In the genomic region with DNA sequence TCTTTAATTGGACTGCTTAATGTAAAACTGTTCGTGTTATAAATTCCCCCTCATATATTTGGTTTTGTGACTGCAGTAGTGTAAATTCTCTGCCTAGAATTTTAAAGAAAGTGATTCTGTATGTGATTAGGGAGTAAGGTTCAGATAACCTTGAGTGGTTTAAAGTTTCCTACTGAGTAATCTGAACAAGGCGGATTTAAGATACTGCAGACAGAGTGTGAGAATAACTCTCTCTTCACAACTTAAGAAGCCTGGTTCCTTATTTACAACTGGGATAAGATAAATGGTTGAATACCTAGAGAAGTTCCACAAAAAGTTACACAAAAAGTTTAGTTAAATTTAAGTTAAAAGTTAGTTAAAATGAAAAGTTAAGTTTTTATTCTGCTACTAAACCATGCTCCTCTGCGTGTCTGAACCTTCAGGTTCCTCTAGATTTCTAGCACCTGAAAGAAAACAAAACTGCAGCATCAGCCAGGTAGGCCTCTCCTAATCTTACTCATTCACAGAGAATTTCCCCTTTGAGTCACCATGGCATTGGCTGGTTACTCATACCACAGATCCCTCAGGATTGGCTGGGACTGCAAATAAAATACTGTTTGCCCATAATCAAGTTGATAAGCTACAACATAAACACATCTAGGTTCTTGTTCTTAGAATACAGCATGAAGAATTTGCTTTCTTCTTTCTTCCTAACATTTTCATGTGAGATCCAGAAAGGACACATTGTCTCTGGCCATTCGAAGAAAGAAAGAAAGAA, we compare ENCODE assay signal across 10 cellular contexts. TPM values are rescaled to one million over a fixed set of nuclear protein-coding genes. Genes with fewer than 3 reads are reported as not detected.
DNase-seq lines count a peak whose midpoint lies in the region; ATAC-seq, FAIRE-seq and TF ChIP-seq lines count a peak whose summit lies in the region.
"Had no signal": no experiment of that assay in that cellular context is flagged by ENCODE, and none has a peak within 500 bp of the region (broad histone marks: within the 10 kb centered on the region; RNA-seq: fewer than 3 reads in every experiment).

ARL14 (plus strand) TSS at position 614 of the 757 bp plus-strand sequence. CDS start 187 bp downstream, outside the sequence.

- TF ChIP-seq CTCF in GM23338 (conservative IDR thresholded peaks at IDR 0.05; ENCODE audit: low read depth in 2 of 2) = no peak

- no peaks in the 10 kb centered on the region for H3K27me3 Mint-ChIP-seq in GM23338 (ENCODE audit: insufficient read depth, low read depth, poor library complexity)

- H3K4me3 ChIP-seq in GM23338 (no peak within 1 kb of the TSS), skin epidermis (peak within 1 kb of the TSS in 1 of 7 experiments; percentile 3)
- H3K4me3 ChIP-seq: ovary had no signal

- no peaks in the 10 kb centered on the region for H3F3A ChIP-seq in GM23338 (replicated peaks; ENCODE audit: low read depth)

- H3K36me3 ChIP-seq in GM23338 (ENCODE audit: insufficient read depth) = no peaks in the 10 kb centered on the region
- H3K36me3 ChIP-seq: ovary had no signal

- H2AFZ ChIP-seq in GM23338 = peak within 1 kb of the TSS; percentile 39

- no peak for DNase-seq in GM23338 (ENCODE audit: low spot score)
- peak; percentile 61 for DNase-seq in RCC 7860 (ENCODE audit: low spot score)
- peak; percentile 47 for DNase-seq in glomerular visceral epithelial cell (ENCODE audit: extremely low spot score)
- DNase-seq in caudate nucleus (lab: John Stamatoyannopoulos, UW) = no peak
- no peak for DNase-seq in GOT3 (lab: John Stamatoyannopoulos, UW)
- no peak for DNase-seq in NCI-H2227 treated with DMSO at 0.1 percent for 48 hours (lab: John Stamatoyannopoulos, UW)
- DNase-seq: ovary; stimulated activated naive CD8-positive, alpha-beta T cell treated with anti-CD3 and anti-CD28 coated beads, Interleukin-15, Interleukin-2, amounts not matched to agents 100 U/mL and 50 U/mL, for 24 hours had no signal

- H3K36me3 Mint-ChIP-seq in GM23338 (ENCODE audit: low read depth) = no peaks in the 10 kb centered on the region

- no peak within 1 kb of the TSS for H3K4me3 Mint-ChIP-seq in GM23338

- peaks cover 22% of the 10 kb centered on the region; the same call in 2 of the 3 replicates for H3K4me1 Mint-ChIP-seq in GM23338

- H3K4me1 ChIP-seq in GM23338 (ENCODE audit: insufficient read depth) = peaks cover 8% of the 10 kb centered on the region; the same call in 1 of the 2 replicates

- no peaks in the 10 kb centered on the region for H3K27me3 ChIP-seq in GM23338 (ENCODE audit: insufficient read depth)
- H3K27me3 ChIP-seq: ovary had no signal

- peak; percentile 30; the same call in 2 of the 3 replicates for ATAC-seq in GM23338
- ATAC-seq in HG02884 (IDR thresholded peaks at IDR 0.05; ENCODE audit: unreplicated experiment) = no peak
- ATAC-seq: stimulated activated naive CD8-positive, alpha-beta T cell treated with anti-CD3 and anti-CD28 coated beads, Interleukin-15, Interleukin-2, amounts not matched to agents 100 U/mL and 50 U/mL, for 24 hours had no signal

- H3K9me2 ChIP-seq in GM23338 (ENCODE audit: insufficient read depth) = no peaks in the 10 kb centered on the region

- H3K9me3 Mint-ChIP-seq in GM23338 = no peaks in the 10 kb centered on the region

- no peaks in the 10 kb centered on the region for H3K79me2 ChIP-seq in GM23338 (replicated peaks; ENCODE audit: insufficient read depth)

- no peak within 1 kb of the TSS for H3K27ac ChIP-seq in GM23338 (ENCODE audit: low read depth)
- peak within 1 kb of the TSS in 12 of 21 experiments; percentile 17 to 76 (median 40) for H3K27ac ChIP-seq in skin epidermis
- H3K27ac ChIP-seq in caudate nucleus (ENCODE audit: low read depth, low read length) = no peak within 1 kb of the TSS
- H3K27ac ChIP-seq: ovary had no signal

- H3K27ac Mint-ChIP-seq in GM23338 = no peak within 1 kb of the TSS

- FAIRE-seq in RCC 7860 (lab: Jason Lieb, UNC) = peak; percentile 86

- no peaks in the 10 kb centered on the region for H4K20me1 ChIP-seq in GM23338 (replicated peaks; ENCODE audit: insufficient read depth)

- H3K4me2 ChIP-seq in GM23338 = no peak within 1 kb of the TSS

TF ChIP-seq in GM23338, 12 proteins besides CTCF, POLR2A, EP300 and RAD21 (continues in another document):
- TF ChIP-seq NANOG (IDR thresholded peaks at IDR 0.05; ENCODE audit: borderline replicate concordance) = no peak
- TF ChIP-seq EZH2phosphoT487 (IDR thresholded peaks at IDR 0.05; ENCODE audit: unreplicated experiment) = no peak
- TF ChIP-seq JUNB (IDR thresholded peaks at IDR 0.05; ENCODE audit: unreplicated experiment) = no peak
- no peak for TF ChIP-seq ETS1 (IDR thresholded peaks at IDR 0.05)
- TF ChIP-seq STAT1 (IDR thresholded peaks at IDR 0.05; ENCODE audit: unreplicated experiment) = no peak
- TF ChIP-seq, protein P1, sequence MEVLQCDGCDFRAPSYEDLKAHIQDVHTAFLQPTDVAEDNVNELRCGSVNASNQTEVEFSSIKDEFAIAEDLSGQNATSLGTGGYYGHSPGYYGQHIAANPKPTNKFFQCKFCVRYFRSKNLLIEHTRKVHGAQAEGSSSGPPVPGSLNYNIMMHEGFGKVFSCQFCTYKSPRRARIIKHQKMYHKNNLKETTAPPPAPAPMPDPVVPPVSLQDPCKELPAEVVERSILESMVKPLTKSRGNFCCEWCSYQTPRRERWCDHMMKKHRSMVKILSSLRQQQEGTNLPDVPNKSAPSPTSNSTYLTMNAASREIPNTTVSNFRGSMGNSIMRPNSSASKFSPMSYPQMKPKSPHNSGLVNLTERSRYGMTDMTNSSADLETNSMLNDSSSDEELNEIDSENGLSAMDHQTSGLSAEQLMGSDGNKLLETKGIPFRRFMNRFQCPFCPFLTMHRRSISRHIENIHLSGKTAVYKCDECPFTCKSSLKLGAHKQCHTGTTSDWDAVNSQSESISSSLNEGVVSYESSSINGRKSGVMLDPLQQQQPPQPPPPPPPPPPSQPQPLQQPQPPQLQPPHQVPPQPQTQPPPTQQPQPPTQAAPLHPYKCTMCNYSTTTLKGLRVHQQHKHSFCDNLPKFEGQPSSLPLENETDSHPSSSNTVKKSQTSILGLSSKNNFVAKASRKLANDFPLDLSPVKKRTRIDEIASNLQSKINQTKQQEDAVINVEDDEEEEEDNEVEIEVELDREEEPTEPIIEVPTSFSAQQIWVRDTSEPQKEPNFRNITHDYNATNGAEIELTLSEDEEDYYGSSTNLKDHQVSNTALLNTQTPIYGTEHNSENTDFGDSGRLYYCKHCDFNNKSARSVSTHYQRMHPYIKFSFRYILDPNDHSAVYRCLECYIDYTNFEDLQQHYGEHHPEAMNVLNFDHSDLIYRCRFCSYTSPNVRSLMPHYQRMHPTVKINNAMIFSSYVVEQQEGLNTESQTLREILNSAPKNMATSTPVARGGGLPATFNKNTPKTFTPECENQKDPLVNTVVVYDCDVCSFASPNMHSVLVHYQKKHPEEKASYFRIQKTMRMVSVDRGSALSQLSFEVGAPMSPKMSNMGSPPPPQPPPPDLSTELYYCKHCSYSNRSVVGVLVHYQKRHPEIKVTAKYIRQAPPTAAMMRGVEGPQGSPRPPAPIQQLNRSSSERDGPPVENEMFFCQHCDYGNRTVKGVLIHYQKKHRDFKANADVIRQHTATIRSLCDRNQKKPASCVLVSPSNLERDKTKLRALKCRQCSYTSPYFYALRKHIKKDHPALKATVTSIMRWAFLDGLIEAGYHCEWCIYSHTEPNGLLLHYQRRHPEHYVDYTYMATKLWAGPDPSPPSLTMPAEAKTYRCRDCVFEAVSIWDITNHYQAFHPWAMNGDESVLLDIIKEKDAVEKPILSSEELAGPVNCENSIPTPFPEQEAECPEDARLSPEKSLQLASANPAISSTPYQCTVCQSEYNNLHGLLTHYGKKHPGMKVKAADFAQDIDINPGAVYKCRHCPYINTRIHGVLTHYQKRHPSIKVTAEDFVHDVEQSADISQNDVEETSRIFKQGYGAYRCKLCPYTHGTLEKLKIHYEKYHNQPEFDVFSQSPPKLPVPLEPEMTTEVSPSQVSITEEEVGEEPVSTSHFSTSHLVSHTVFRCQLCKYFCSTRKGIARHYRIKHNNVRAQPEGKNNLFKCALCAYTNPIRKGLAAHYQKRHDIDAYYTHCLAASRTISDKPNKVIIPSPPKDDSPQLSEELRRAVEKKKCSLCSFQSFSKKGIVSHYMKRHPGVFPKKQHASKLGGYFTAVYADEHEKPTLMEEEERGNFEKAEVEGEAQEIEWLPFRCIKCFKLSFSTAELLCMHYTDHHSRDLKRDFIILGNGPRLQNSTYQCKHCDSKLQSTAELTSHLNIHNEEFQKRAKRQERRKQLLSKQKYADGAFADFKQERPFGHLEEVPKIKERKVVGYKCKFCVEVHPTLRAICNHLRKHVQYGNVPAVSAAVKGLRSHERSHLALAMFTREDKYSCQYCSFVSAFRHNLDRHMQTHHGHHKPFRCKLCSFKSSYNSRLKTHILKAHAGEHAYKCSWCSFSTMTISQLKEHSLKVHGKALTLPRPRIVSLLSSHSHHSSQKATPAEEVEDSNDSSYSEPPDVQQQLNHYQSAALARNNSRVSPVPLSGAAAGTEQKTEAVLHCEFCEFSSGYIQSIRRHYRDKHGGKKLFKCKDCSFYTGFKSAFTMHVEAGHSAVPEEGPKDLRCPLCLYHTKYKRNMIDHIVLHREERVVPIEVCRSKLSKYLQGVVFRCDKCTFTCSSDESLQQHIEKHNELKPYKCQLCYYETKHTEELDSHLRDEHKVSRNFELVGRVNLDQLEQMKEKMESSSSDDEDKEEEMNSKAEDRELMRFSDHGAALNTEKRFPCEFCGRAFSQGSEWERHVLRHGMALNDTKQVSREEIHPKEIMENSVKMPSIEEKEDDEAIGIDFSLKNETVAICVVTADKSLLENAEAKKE (CRISPR knock-in tag; IDR thresholded peaks at IDR 0.05) = no peak
- no peak for TF ChIP-seq CREB1 (CRISPR knock-in tag; IDR thresholded peaks at IDR 0.05; ENCODE audit: low read depth)
- TF ChIP-seq ZNF331 (CRISPR knock-in tag; IDR thresholded peaks at IDR 0.05; ENCODE audit: low read depth) = no peak
- TF ChIP-seq POLR2AphosphoS5 (IDR thresholded peaks at IDR 0.05; ENCODE audit: low read depth) = no peak

RNA-seq across cellular contexts. Expression of gene ARL14, which starts in this region (rescaled TPM):
- total RNA-seq in GM23338 (2014; rRNA removed; shearing (Covaris generic)) = not detected in 2 replicates
- not detected in 2 replicates for polyA plus RNA-seq in GM23338 (2016; fragmentation: Nextera tagmentation; extraction: Ambion mirVana)
- total RNA-seq: ovary had no signal
- polyA plus RNA-seq: ovary had no signal

Comparison
In these comparisons a context has a peak if more than half of its experiments do, and no peak if none do; other contexts are left out.
1. Peak in ATAC-seq in GM23338; RNA of the gene not detected or under 1 TPM.
2. DNase-seq: peak in RCC 7860 (single experiment) and glomerular visceral epithelial cell (single experiment); none in GM23338 (single experiment), caudate nucleus (0 of 61), GOT3 (single experiment) and NCI-H2227 treated with DMSO at 0.1 percent for 48 hours (single experiment).
3. H3K27ac ChIP-seq: peak in skin epidermis (12 of 21); none in GM23338 (single experiment) and caudate nucleus (single experiment).